20 cellular contexts compared by ENCODE assay signal in genomic region chr5:169423580-169424278, GRCh38.
"Had no signal": no experiment of that assay in that cellular context is flagged by ENCODE, and none has a peak within 500 bp of the region (broad histone marks: within the 10 kb centered on the region; RNA-seq: fewer than 3 reads in every experiment).

No MANE protein-coding gene starts in this region.

- H3K9ac ChIP-seq: neural progenitor cell had no signal

- H3K27me3 ChIP-seq: neural progenitor cell, right lobe of liver, suprapubic skin had no signal

- H3K36me3 ChIP-seq: neural progenitor cell, right lobe of liver, suprapubic skin had no signal

- H2AFZ ChIP-seq: neural progenitor cell had no signal

- H3K4me2 ChIP-seq: neural progenitor cell had no signal

- DNase-seq: activated CD4-positive, alpha-beta T cell treated with anti-CD3 and anti-CD28 coated beads, Interleukin-2, amount 10 ng/mL, durations not matched to agents 24 days and 14 days; activated CD8-positive, alpha-beta T cell treated with anti-CD3 and anti-CD28 coated beads for 36 hours; activated naive CD4-positive, alpha-beta T cell treated with anti-CD3 and anti-CD28 coated beads, Interleukin-2, amount 10 ng/mL, durations not matched to agents 7 days and 5 days; activated naive CD8-positive, alpha-beta T cell treated with anti-CD3 and anti-CD28 coated beads, Interleukin-2, amount 50 U/mL, for 24 hours; activated T-cell treated with anti-CD3 and anti-CD28 coated beads, Interleukin-2, amount 50 U/mL, for 24 hours; aorta; effector memory CD8-positive, alpha-beta T cell; kidney; mesenchymal stem cell; mucosa of descending colon; naive B cell; psoas muscle; right lobe of liver; small intestine; stimulated activated CD4-positive, alpha-beta T cell treated with anti-CD3 and anti-CD28 coated beads, Interleukin-15, amount 100 ng/mL, for 24 hours; stimulated activated CD4-positive, alpha-beta T cell treated with anti-CD3 and anti-CD28 coated beads, Interleukin-2, amount 100 ng/mL, for 48 hours; stimulated activated naive CD8-positive, alpha-beta T cell treated with anti-CD3 and anti-CD28 coated beads, Interleukin-15, amount 100 ng/mL, for 72 hours; trophoblast cell had no signal

- H3K4me3 ChIP-seq: mucosa of descending colon, neural progenitor cell, psoas muscle, right lobe of liver, suprapubic skin had no signal

- H3K9me3 ChIP-seq: mucosa of descending colon, psoas muscle, right lobe of liver, suprapubic skin had no signal

- H3K27ac ChIP-seq: neural progenitor cell, psoas muscle, right lobe of liver, suprapubic skin had no signal

- H3K4me1 ChIP-seq: neural progenitor cell, psoas muscle, right lobe of liver, suprapubic skin had no signal

- ATAC-seq: activated CD8-positive, alpha-beta T cell treated with anti-CD3 and anti-CD28 coated beads for 36 hours; activated naive CD8-positive, alpha-beta T cell treated with anti-CD3 and anti-CD28 coated beads, Interleukin-2, amount 50 U/mL, for 24 hours; effector memory CD8-positive, alpha-beta T cell; mucosa of descending colon; psoas muscle; right lobe of liver; stimulated activated naive CD8-positive, alpha-beta T cell treated with anti-CD3 and anti-CD28 coated beads, Interleukin-15, amount 100 ng/mL, for 72 hours had no signal
